8 cellular contexts compared by ENCODE assay signal in genomic region chr7:35519971-35520809, GRCh38.
A peak's percentile ranks its signal among the peaks of the same experiment; 100 is the strongest.
DNase-seq lines count a peak whose midpoint lies in the region; ATAC-seq and TF ChIP-seq lines count a peak whose summit lies in the region.

No MANE protein-coding gene starts in this region.

- no peak overlapping the region for H3K18ac ChIP-seq in mesenchymal stem cell (ENCODE audit: low read depth in 1 of 2, low read length in 2 of 2)

- no peak overlapping the region for H2BK5ac ChIP-seq in mesenchymal stem cell (ENCODE audit: low read depth, low read length, poor library complexity, severe bottlenecking)

- TF ChIP-seq CTCF in suprapubic skin (IDR thresholded peaks at IDR 0.05), result peak; percentile 24 to 71

- no peak overlapping the region for H3K14ac ChIP-seq in mesenchymal stem cell (ENCODE audit: low read length in 2 of 2)

- H3K27me3 Mint-ChIP-seq in effector memory CD8-positive, alpha-beta T cell, result peaks cover 18 to 36% of the 10 kb centered on the region in 2 donors

- TF ChIP-seq EP300 in suprapubic skin (IDR thresholded peaks at IDR 0.05), result no peak

- no peaks in the 10 kb centered on the region for H3K36me3 Mint-ChIP-seq in effector memory CD8-positive, alpha-beta T cell (ENCODE audit: insufficient read depth)

- H3K79me1 ChIP-seq in mesenchymal stem cell (replicated peaks; ENCODE audit: low read length, poor library complexity, severe bottlenecking), result no peaks in the 10 kb centered on the region

- H3K4me1 ChIP-seq in mesenchymal stem cell (ENCODE audit: control insufficient read depth, insufficient read depth, low read depth, low read length), result no peaks in the 10 kb centered on the region
- no peaks in the 10 kb centered on the region for H3K4me1 ChIP-seq in suprapubic skin

- no peak overlapping the region for H3K4me2 ChIP-seq in mesenchymal stem cell (ENCODE audit: low read length, poor library complexity, severe bottlenecking)

- H4K91ac ChIP-seq in mesenchymal stem cell (ENCODE audit: low read length), result no peak overlapping the region

- H3K4me3 Mint-ChIP-seq in effector memory CD8-positive, alpha-beta T cell, result no peak overlapping the region

- no peaks in the 10 kb centered on the region for H3K9me3 ChIP-seq in mesenchymal stem cell (ENCODE audit: control insufficient read depth, low read length)
- no peaks in the 10 kb centered on the region for H3K9me3 ChIP-seq in suprapubic skin

- H2AFZ ChIP-seq in mesenchymal stem cell (ENCODE audit: low read depth, low read length), result no peak overlapping the region

- H3K4ac ChIP-seq in mesenchymal stem cell (ENCODE audit: low read depth in 1 of 2, low read length in 2 of 2), result no peak overlapping the region

- peaks cover 59 to 67% of the 10 kb centered on the region in 2 experiments for H3K27me3 ChIP-seq in mesenchymal stem cell (ENCODE audit: control insufficient read depth in 1 of 2, insufficient read depth in 1 of 2, low read length in 2 of 2)
- peaks cover 20% of the 10 kb centered on the region for H3K27me3 ChIP-seq in suprapubic skin

- H3K27ac Mint-ChIP-seq in effector memory CD8-positive, alpha-beta T cell, result peak overlapping the region in 1 of 2 donors; percentile 8

- no peak overlapping the region for H2BK120ac ChIP-seq in mesenchymal stem cell (ENCODE audit: low read depth, low read length)

- H2BK15ac ChIP-seq in mesenchymal stem cell (ENCODE audit: low read depth, poor library complexity, severe bottlenecking), result no peak overlapping the region

- no peak overlapping the region for H2AK5ac ChIP-seq in mesenchymal stem cell (ENCODE audit: low read length, severe bottlenecking)

- peaks cover 0 to 5% of the 10 kb centered on the region in 2 donors for H3K4me1 Mint-ChIP-seq in effector memory CD8-positive, alpha-beta T cell (ENCODE audit: low read depth in 2 of 2)

- H3K36me3 ChIP-seq in mesenchymal stem cell (ENCODE audit: control insufficient read depth in 1 of 2, insufficient read depth in 2 of 2, low read depth in 1 of 2, low read length in 2 of 2) (no peaks in the 10 kb centered on the region), suprapubic skin (no peaks in the 10 kb centered on the region)

- ATAC-seq in GM19351 (IDR thresholded peaks at IDR 0.05; ENCODE audit: unreplicated experiment), result peak; percentile 96
- ATAC-seq in HG03460 (IDR thresholded peaks at IDR 0.05; ENCODE audit: unreplicated experiment), result peak; percentile 77
- peak; percentile 72 for ATAC-seq in effector memory CD8-positive, alpha-beta T cell (replicated peaks)

- TF ChIP-seq POLR2A in suprapubic skin (IDR thresholded peaks at IDR 0.05), result no peak

- no peak overlapping the region for H4K8ac ChIP-seq in mesenchymal stem cell (ENCODE audit: low read length)

- H3K23ac ChIP-seq in mesenchymal stem cell (ENCODE audit: low read length in 2 of 2), result no peak overlapping the region

- no peak overlapping the region for H2BK12ac ChIP-seq in mesenchymal stem cell (ENCODE audit: low read length in 2 of 2)

- H3K4me3 ChIP-seq in mesenchymal stem cell (ENCODE audit: insufficient read depth in 1 of 2, low read depth in 1 of 2, low read length in 2 of 2), result no peak overlapping the region
- H3K4me3 ChIP-seq in suprapubic skin, result no peak overlapping the region

- DNase-seq in COLO829 (ENCODE audit: low spot score) (peak; percentile 93), NCI-H460 (ENCODE audit: extremely low read depth, low read depth) (peak; percentile 64), mesenchymal stem cell (peak; percentile 59), suprapubic skin (ENCODE audit: low spot score in 2 of 2) (no peak)
- peak; percentile 28 for DNase-seq in activated CD4-positive, alpha-beta T cell treated with anti-CD3 and anti-CD28 coated beads, Interleukin-2, amount 50 U/mL, for 1 hour
- DNase-seq in effector memory CD8-positive, alpha-beta T cell, result peak; percentile 47 to 56 (median 52)

- 42% methylated on average over 13 of the region's 14 CpGs for WGBS in mesenchymal stem cell
- WGBS in suprapubic skin, result 41% methylated on average over 14 of the region's 14 CpGs

- H3K27ac ChIP-seq in mesenchymal stem cell (ENCODE audit: low read length, poor library complexity, severe bottlenecking), result no peak overlapping the region
- H3K27ac ChIP-seq in suprapubic skin, result no peak overlapping the region

- no peaks in the 10 kb centered on the region for H3K9me3 Mint-ChIP-seq in effector memory CD8-positive, alpha-beta T cell

- H3K9ac ChIP-seq in mesenchymal stem cell (ENCODE audit: low read length), result no peak overlapping the region

Comparison
In these comparisons a context has a peak if more than half of its experiments do, and no peak if none do; other contexts are left out.
1. DNase-seq: peak in COLO829 (single experiment), NCI-H460 (single experiment), activated CD4-positive, alpha-beta T cell treated with anti-CD3 and anti-CD28 coated beads, Interleukin-2, amount 50 U/mL, for 1 hour (single experiment), effector memory CD8-positive, alpha-beta T cell (3 of 3) and mesenchymal stem cell (single experiment); none in suprapubic skin (0 of 2).
2. Peak in every context shown above with its lines, with median percentiles within 50 percentile points of each other: ATAC-seq.